ENCODE assay signal across 8 cellular contexts in the genomic region with DNA sequence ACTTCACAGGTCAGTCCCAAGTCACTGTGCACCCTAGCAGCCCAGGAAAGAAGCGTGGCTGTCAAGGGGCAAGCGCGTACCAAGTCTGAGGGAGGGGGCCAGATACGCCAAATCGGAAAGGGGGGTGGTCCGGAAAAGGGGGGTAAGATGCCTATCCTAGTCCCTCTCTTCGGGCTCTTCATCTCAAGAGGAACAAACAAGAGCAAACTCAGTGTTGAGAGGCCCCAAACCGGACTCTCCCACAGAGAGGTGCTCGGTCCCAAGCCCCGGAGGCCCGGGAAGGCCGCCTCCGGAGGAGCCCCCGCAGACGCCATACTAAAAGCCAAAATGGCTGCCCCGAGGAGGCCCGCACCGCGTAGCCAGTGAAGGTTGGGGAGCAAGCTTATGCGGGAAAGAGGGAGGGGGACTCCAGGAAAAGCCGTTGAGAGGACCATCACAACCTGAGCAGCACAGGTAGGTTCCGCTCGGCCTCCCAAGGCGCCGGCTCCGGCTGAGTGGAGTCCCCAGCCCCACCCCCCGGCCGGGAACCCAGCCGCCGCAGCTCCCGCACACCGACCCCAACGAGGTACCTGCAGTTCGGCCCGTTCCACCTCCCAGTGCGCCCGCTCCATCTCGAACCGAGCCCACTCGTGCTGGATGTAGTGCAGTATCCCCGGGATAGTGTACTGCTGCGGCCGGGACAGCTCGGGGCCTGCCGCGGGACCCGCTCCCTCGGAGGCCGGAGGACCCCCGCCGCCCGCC. TPM values are rescaled to one million over a fixed set of nuclear protein-coding genes. Genes with fewer than 3 reads are reported as not detected.
A peak's percentile ranks its signal among the peaks of the same experiment; 100 is the strongest.
DNase-seq lines count a peak whose midpoint lies in the region; ATAC-seq and TF ChIP-seq lines count a peak whose summit lies in the region.

A gene with protein sequence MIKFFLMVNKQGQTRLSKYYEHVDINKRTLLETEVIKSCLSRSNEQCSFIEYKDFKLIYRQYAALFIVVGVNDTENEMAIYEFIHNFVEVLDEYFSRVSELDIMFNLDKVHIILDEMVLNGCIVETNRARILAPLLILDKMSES (plus strand): TSS at position 315 of the 741 bp plus-strand sequence. CDS start 40,548 bp downstream, outside the sequence.

- CTCF ChIA-PET in activated CD8-positive, alpha-beta memory T cell treated with anti-CD3 and anti-CD28 coated beads, Interleukin-2, amount 10 ng/mL, durations not matched to agents 7 days and 5 days (lab: Charles Lee), result interaction anchor here (1.4 to 1.9 kb wide), 2 partner anchors 91 to 103 kb away, joined by 3 to 5 read pairs; no protein-coding TSS in a partner anchor

- no peaks in the 10 kb centered on the region for H3K9me3 Mint-ChIP-seq in activated CD8-positive, alpha-beta memory T cell treated with anti-CD3 and anti-CD28 coated beads, Interleukin-2, amount 10 ng/mL, durations not matched to agents 7 days and 5 days (ENCODE audit: low read depth)
- H3K9me3 Mint-ChIP-seq in mesothelial cell of epicardium, result peaks cover 9% of the 10 kb centered on the region

- no peak for TF ChIP-seq CTCF in mesothelial cell of epicardium (IDR thresholded peaks at IDR 0.05; ENCODE audit: unreplicated experiment)

- H3K4me1 Mint-ChIP-seq in activated CD8-positive, alpha-beta memory T cell treated with anti-CD3 and anti-CD28 coated beads, Interleukin-2, amount 10 ng/mL, durations not matched to agents 7 days and 5 days, result peaks cover 48% of the 10 kb centered on the region
- H3K4me1 Mint-ChIP-seq in mesothelial cell of epicardium, result peaks cover 33% of the 10 kb centered on the region

- H3K9me3 ChIP-seq in endocrine pancreas (ENCODE audit: control insufficient read depth, low read length), result no peaks in the 10 kb centered on the region

- H3K9ac ChIP-seq in endocrine pancreas (ENCODE audit: control insufficient read depth, insufficient read depth, low read length), result peak within 1 kb of the TSS; percentile 95

- no peaks in the 10 kb centered on the region for H3K27me3 Mint-ChIP-seq in activated CD8-positive, alpha-beta memory T cell treated with anti-CD3 and anti-CD28 coated beads, Interleukin-2, amount 10 ng/mL, durations not matched to agents 7 days and 5 days
- H3K27me3 Mint-ChIP-seq in mesothelial cell of epicardium (ENCODE audit: low read depth), result no peaks in the 10 kb centered on the region

- peaks cover 22% of the 10 kb centered on the region for H3K36me3 Mint-ChIP-seq in activated CD8-positive, alpha-beta memory T cell treated with anti-CD3 and anti-CD28 coated beads, Interleukin-2, amount 10 ng/mL, durations not matched to agents 7 days and 5 days
- peaks cover 11% of the 10 kb centered on the region for H3K36me3 Mint-ChIP-seq in mesothelial cell of epicardium

- DNase-seq in GM03348 (ENCODE audit: low spot score) (peak; percentile 60), NCI-H526 (lab: John Stamatoyannopoulos, UW) (peak; percentile 31 to 71), mesothelial cell of epicardium (ENCODE audit: low spot score in 2 of 2, unreplicated experiment in 2 of 2) (peak; percentile 31 to 63), MV-4-11 (lab: John Stamatoyannopoulos, UW) (no peak)
- DNase-seq in activated CD8-positive, alpha-beta memory T cell treated with anti-CD3 and anti-CD28 coated beads, Interleukin-2, amount 10 ng/mL, durations not matched to agents 7 days and 5 days, result peak; percentile 66
- DNase-seq in stimulated activated CD8-positive, alpha-beta memory T cell treated with anti-CD3 and anti-CD28 coated beads, Interleukin-15, amount 100 ng/mL, for 48 hours (ENCODE audit: low read depth in 2 of 2), result peak; percentile 13 to 21

- H3K36me3 ChIP-seq in endocrine pancreas (ENCODE audit: control insufficient read depth, insufficient read depth, low read length), result no peaks in the 10 kb centered on the region

- H3K27me3 ChIP-seq in endocrine pancreas (ENCODE audit: control insufficient read depth, insufficient read depth, low read length), result no peaks in the 10 kb centered on the region

- H3K27ac Mint-ChIP-seq in activated CD8-positive, alpha-beta memory T cell treated with anti-CD3 and anti-CD28 coated beads, Interleukin-2, amount 10 ng/mL, durations not matched to agents 7 days and 5 days, result peak within 1 kb of the TSS; percentile 96
- H3K27ac Mint-ChIP-seq in mesothelial cell of epicardium, result peak within 1 kb of the TSS; percentile 97

- H3K4me3 ChIP-seq in endocrine pancreas (ENCODE audit: control insufficient read depth, insufficient read depth, low read length), result peak within 1 kb of the TSS; percentile 96

- H3K4me1 ChIP-seq in endocrine pancreas (ENCODE audit: control insufficient read depth, insufficient read depth, low read length), result peaks cover 14% of the 10 kb centered on the region

- ATAC-seq in HG02588 (IDR thresholded peaks at IDR 0.05; ENCODE audit: unreplicated experiment), result peak; percentile 24
- ATAC-seq in activated CD8-positive, alpha-beta memory T cell treated with anti-CD3 and anti-CD28 coated beads, Interleukin-2, amount 10 ng/mL, durations not matched to agents 7 days and 5 days, result peak; percentile 28

- H3K4me3 Mint-ChIP-seq in activated CD8-positive, alpha-beta memory T cell treated with anti-CD3 and anti-CD28 coated beads, Interleukin-2, amount 10 ng/mL, durations not matched to agents 7 days and 5 days, result peak within 1 kb of the TSS; percentile 90
- peak within 1 kb of the TSS; percentile 77 for H3K4me3 Mint-ChIP-seq in mesothelial cell of epicardium

RNA-seq across cellular contexts. Expression of the gene that starts here (rescaled TPM):
- total RNA-seq in activated CD8-positive, alpha-beta memory T cell treated with anti-CD3 and anti-CD28 coated beads, Interleukin-2, amount 10 ng/mL, durations not matched to agents 7 days and 5 days, result 1 to 10 TPM; 4.7 to 4.9 TPM
- total RNA-seq in mesothelial cell of epicardium, result 9.3 to 11.6 TPM (median 10.4 TPM) in 3 replicates
